Comparison of ENCODE assay signal across 9 cellular contexts in the genomic region with DNA sequence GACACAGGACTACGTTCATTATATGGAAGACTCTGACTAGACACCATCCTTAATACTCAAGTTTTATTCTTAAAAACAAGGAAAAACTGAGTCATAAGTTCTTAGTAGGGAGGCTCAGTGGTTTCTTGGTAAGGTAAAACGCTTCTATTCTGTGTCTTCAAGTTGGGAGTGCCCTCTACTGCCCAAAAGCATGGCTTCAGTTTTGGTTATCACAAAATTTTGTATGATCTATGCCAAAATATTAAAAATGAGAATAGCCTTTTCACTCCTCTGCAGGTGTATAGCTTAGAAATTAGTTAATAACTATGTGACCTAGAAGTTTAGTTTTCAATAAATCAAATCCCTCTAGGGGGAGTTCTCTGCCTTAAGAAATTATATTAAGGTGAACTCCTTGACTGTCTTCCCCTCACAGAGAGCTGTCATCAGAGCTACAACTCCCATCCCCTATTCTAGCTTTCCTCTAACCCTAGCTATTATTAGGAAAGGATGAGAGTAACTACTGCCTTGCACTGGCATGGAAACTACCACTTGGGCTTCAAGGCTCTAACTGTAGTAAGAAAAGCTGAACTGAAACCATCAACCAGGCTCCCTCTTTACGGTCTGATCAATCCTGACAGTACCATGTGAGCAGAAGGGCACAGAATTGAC.
DNase-seq lines count a peak whose midpoint lies in the region; ATAC-seq, FAIRE-seq and TF ChIP-seq lines count a peak whose summit lies in the region.
"Had no signal": no experiment of that assay in that cellular context is flagged by ENCODE, and none has a peak within 500 bp of the region (broad histone marks: within the 10 kb centered on the region; RNA-seq: fewer than 3 reads in every experiment).

No MANE protein-coding gene starts in this region.

- POLR2A ChIA-PET in A549 (lab: Yijun Ruan, JAX) (no interaction called here), HEK293T (lab: Yijun Ruan, JAX) (no interaction called here)

- TF ChIP-seq POLR2A in A549 (IDR thresholded peaks at IDR 0.05; ENCODE audit: low read length): no peak

- no peaks in the 10 kb centered on the region for H3K27me3 ChIP-seq in brain microvascular endothelial cell (replicated peaks)
- H3K27me3 ChIP-seq in small intestine (ENCODE audit: control insufficient read depth in 2 of 2, insufficient read depth in 2 of 2, low read length in 2 of 2): no peaks in the 10 kb centered on the region

- ATAC-seq in A549 (peak; percentile 17 to 36; a peak in 4 of 6 replicates), GM18858 (IDR thresholded peaks at IDR 0.05; ENCODE audit: unreplicated experiment) (peak; percentile 87), HG03520 (IDR thresholded peaks at IDR 0.05; ENCODE audit: unreplicated experiment) (peak; percentile 82)

- no peak for TF ChIP-seq EP300 in A549 (IDR thresholded peaks at IDR 0.05)

- TF ChIP-seq RAD21 in A549 (conservative IDR thresholded peaks at IDR 0.05 in 1 of 2, IDR thresholded peaks at IDR 0.05 in 1 of 2): peak; percentile 40 to 67

- no peaks in the 10 kb centered on the region for H3K9me3 ChIP-seq in A549
- H3K9me3 ChIP-seq in small intestine (ENCODE audit: control insufficient read depth, low read depth): no peaks in the 10 kb centered on the region

- H3K4me1 ChIP-seq in A549 (peaks cover 51% of the 10 kb centered on the region), small intestine (ENCODE audit: control insufficient read depth in 2 of 2, insufficient read depth in 1 of 2, low read depth in 1 of 2, low read length in 1 of 2) (peaks cover 2 to 4% of the 10 kb centered on the region in 2 donors)

- FAIRE-seq in A549 (lab: Jason Lieb, UNC): no peak
- FAIRE-seq in small intestine (lab: Jason Lieb, UNC): no peak

- H3K4me3 ChIP-seq in A549 (no peak overlapping the region), brain microvascular endothelial cell (ENCODE audit: low read depth, low read length) (no peak overlapping the region), small intestine (ENCODE audit: low read depth in 1 of 2, low read length in 2 of 2) (no peak overlapping the region)

- CTCF ChIA-PET in A549 (lab: Yijun Ruan, JAX) (interaction anchor here (0.6 to 3.5 kb wide), 30 partner anchors 9 to 409 kb away, joined by 3 to 28 read pairs (median 4); no protein-coding TSS in a partner anchor), HEK293T (lab: Yijun Ruan, JAX) (interaction anchor here (1.1 kb wide), 1 partner anchor 408 kb away, joined by 3 read pairs; no protein-coding TSS in a partner anchor)

- WGBS in A549 (ENCODE audit: missing lambda C conversion rate): 55% methylated on average over 3 of the region's 3 CpGs
- 54 to 68% (median 67%) methylated on average over 3 of the region's 3 CpGs for WGBS in small intestine, 3 donors

- peak; percentile 64 for TF ChIP-seq CTCF in A549 (IDR thresholded peaks at IDR 0.05)
- peak; percentile 44 for TF ChIP-seq CTCF in brain microvascular endothelial cell (IDR thresholded peaks at IDR 0.05; ENCODE audit: low read depth, low read length, missing control alignments)

- DNase-seq in A549 (ENCODE audit: low read depth in 1 of 2, low spot score in 1 of 2) (peak in 1 of 2 experiments; percentile 24), brain microvascular endothelial cell (no peak), small intestine (peak; percentile 17), NCI-H2227 (lab: John Stamatoyannopoulos, UW; ENCODE audit: unreplicated experiment) (no peak), HEK293T (ENCODE audit: extremely low spot score) (no peak)
- no peak for DNase-seq in activated T-cell treated with anti-CD3 and anti-CD28 coated beads, Interleukin-2, amount 50 U/mL, for 1 hour
- DNase-seq: activated T-cell treated with anti-CD3 and anti-CD28 coated beads, Interleukin-2, amount 50 U/mL, for 4 hours had no signal

- in situ Hi-C loops in brain microvascular endothelial cell (cut with HindIII; ENCODE audit: low pct_ligation_motif_present, low sequenced_read_pairs): no loop called here

- H3K27ac ChIP-seq in A549 (peak overlapping the region; percentile 83 to 85), brain microvascular endothelial cell (no peak overlapping the region), small intestine (ENCODE audit: low read depth in 1 of 2, low read length in 1 of 2) (no peak overlapping the region)

- H3K36me3 ChIP-seq in brain microvascular endothelial cell (replicated peaks) (no peaks in the 10 kb centered on the region), small intestine (ENCODE audit: control insufficient read depth in 2 of 2, insufficient read depth in 2 of 2, low read length in 2 of 2) (no peaks in the 10 kb centered on the region)

- H3K4me2 ChIP-seq in A549: peak overlapping the region; percentile 68

TF ChIP-seq in A549, 52 proteins besides CTCF, POLR2A, EP300 and RAD21:
- TF ChIP-seq, protein P1, sequence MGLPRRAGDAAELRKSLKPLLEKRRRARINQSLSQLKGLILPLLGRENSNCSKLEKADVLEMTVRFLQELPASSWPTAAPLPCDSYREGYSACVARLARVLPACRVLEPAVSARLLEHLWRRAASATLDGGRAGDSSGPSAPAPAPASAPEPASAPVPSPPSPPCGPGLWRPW (IDR thresholded peaks at IDR 0.05): no peak
- peak; percentile 54 for TF ChIP-seq SMC3 (IDR thresholded peaks at IDR 0.05)
- TF ChIP-seq CBX2 (IDR thresholded peaks at IDR 0.05; ENCODE audit: borderline replicate concordance, low read depth): no peak

TF ChIP-seq in HEK293T, 16 proteins besides CTCF, POLR2A, EP300 and RAD21:
- no peak for TF ChIP-seq LEF1 (IDR thresholded peaks at IDR 0.05; ENCODE audit: borderline replicate concordance)
- TF ChIP-seq, protein P2, sequence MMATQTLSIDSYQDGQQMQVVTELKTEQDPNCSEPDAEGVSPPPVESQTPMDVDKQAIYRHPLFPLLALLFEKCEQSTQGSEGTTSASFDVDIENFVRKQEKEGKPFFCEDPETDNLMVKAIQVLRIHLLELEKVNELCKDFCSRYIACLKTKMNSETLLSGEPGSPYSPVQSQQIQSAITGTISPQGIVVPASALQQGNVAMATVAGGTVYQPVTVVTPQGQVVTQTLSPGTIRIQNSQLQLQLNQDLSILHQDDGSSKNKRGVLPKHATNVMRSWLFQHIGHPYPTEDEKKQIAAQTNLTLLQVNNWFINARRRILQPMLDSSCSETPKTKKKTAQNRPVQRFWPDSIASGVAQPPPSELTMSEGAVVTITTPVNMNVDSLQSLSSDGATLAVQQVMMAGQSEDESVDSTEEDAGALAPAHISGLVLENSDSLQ (IDR thresholded peaks at IDR 0.05): no peak
- no peak for TF ChIP-seq HDGF (IDR thresholded peaks at IDR 0.05; ENCODE audit: borderline replicate concordance)
- no peak for TF ChIP-seq BHLHE40 (IDR thresholded peaks at IDR 0.05; ENCODE audit: borderline replicate concordance)
- no peak for TF ChIP-seq SUZ12 (IDR thresholded peaks at IDR 0.05)
- no peak for TF ChIP-seq FOXM1 (IDR thresholded peaks at IDR 0.05; ENCODE audit: borderline replicate concordance)
- no peak for TF ChIP-seq ZNF384 (IDR thresholded peaks at IDR 0.05)
- no peak for TF ChIP-seq ELF4 (IDR thresholded peaks at IDR 0.05)
- TF ChIP-seq TARDBP (IDR thresholded peaks at IDR 0.05): no peak
- no peak for TF ChIP-seq ARNT (IDR thresholded peaks at IDR 0.05)
- TF ChIP-seq SP1 (IDR thresholded peaks at IDR 0.05): no peak
- no peak for TF ChIP-seq CTBP1 (IDR thresholded peaks at IDR 0.05; ENCODE audit: borderline replicate concordance)
- no peak for TF ChIP-seq FOXK2 (IDR thresholded peaks at IDR 0.05)
- no peak for TF ChIP-seq FOXA1 (IDR thresholded peaks at IDR 0.05)
- TF ChIP-seq L3MBTL2 (conservative IDR thresholded peaks at IDR 0.05): no peak

Comparison
In these comparisons a context has a peak if more than half of its experiments do, and no peak if none do; other contexts are left out.
1. ATAC-seq: peak in every context shown above with its lines; median percentile 87 in GM18858; 82 in HG03520; 26 in A549.
2. H3K27ac ChIP-seq: peak in A549 (2 of 2); none in brain microvascular endothelial cell (single experiment) and small intestine (0 of 2).